ENCODE assay signal across 7 cellular contexts in genomic region chr6:4776967-4777925, GRCh38. TPM values are rescaled to one million over a fixed set of nuclear protein-coding genes. Genes with fewer than 3 reads are reported as not detected.
DNase-seq lines count a peak whose midpoint lies in the region; ATAC-seq, FAIRE-seq and TF ChIP-seq lines count a peak whose summit lies in the region.

No MANE protein-coding gene starts in this region.

- peaks cover 26 to 30% of the 10 kb centered on the region in 2 experiments for H3K27me3 ChIP-seq in endothelial cell of umbilical vein (ENCODE audit: control insufficient read depth in 2 of 2, insufficient read depth in 2 of 2, low read length in 2 of 2)

- dilution Hi-C loops in endothelial cell of umbilical vein (cut with MboI; ENCODE audit: extremely low pct_ligation_motif_present, low sequenced_read_pairs), result no loop called here

- H3K4me3 ChIP-seq in GM12864 (ENCODE audit: low read depth, low read length), result peak overlapping the region; percentile 52
- H3K4me3 ChIP-seq in endothelial cell of umbilical vein (replicated peaks in 1 of 3; ENCODE audit: insufficient read depth in 1 of 3, low read depth in 1 of 3, low read length in 3 of 3), result peak overlapping the region; percentile 51 to 90 (median 64)

- H3K27me3 Mint-ChIP-seq in natural killer cell treated with Interleukin-12 subunit alpha and Interleukin-12 subunit beta and Interleukin-15 and Interleukin-18, amount 100 ng/mL, for 72 hours, result peaks cover 6 to 11% of the 10 kb centered on the region in 2 donors

- FAIRE-seq in HTR-8/SVneo (lab: Jason Lieb, UNC), result peak; percentile 58
- peak; percentile 33 for FAIRE-seq in endothelial cell of umbilical vein (lab: Jason Lieb, UNC)
- no peak for FAIRE-seq in urothelium cell line (lab: Jason Lieb, UNC)

- intact Hi-C loops in endothelial cell of umbilical vein (cut with micrococcal nuclease), result loop anchor here (1.0 to 2.0 kb wide), 8 partner anchors 14 to 524 kb away; no protein-coding TSS in a partner anchor

- H3K4me3 Mint-ChIP-seq in natural killer cell treated with Interleukin-12 subunit alpha and Interleukin-12 subunit beta and Interleukin-15 and Interleukin-18, amount 100 ng/mL, for 72 hours, result peak overlapping the region; percentile 77

- TF ChIP-seq POLR2A in endothelial cell of umbilical vein (IDR thresholded peaks at IDR 0.05; ENCODE audit: low read depth, low read length), result no peak

- peaks cover 18% of the 10 kb centered on the region for H3K36me3 Mint-ChIP-seq in natural killer cell treated with Interleukin-12 subunit alpha and Interleukin-12 subunit beta and Interleukin-15 and Interleukin-18, amount 100 ng/mL, for 72 hours

- POLR2A ChIA-PET in endothelial cell of umbilical vein (lab: Charles Lee), result interaction anchor here (0.6 kb wide), 1 partner anchor 57 kb away, joined by 6 read pairs; no protein-coding TSS in a partner anchor

- H3K4me1 ChIP-seq in endothelial cell of umbilical vein (ENCODE audit: control insufficient read depth, extremely low read depth, insufficient read depth, low read length), result peaks cover 12% of the 10 kb centered on the region

- H3K9me1 ChIP-seq in endothelial cell of umbilical vein (replicated peaks; ENCODE audit: control insufficient read depth, extremely low read depth, insufficient read depth, low read length), result no peaks in the 10 kb centered on the region

- no peaks in the 10 kb centered on the region for H3K9me3 Mint-ChIP-seq in natural killer cell treated with Interleukin-12 subunit alpha and Interleukin-12 subunit beta and Interleukin-15 and Interleukin-18, amount 100 ng/mL, for 72 hours

- peaks cover 47% of the 10 kb centered on the region for H3K79me2 ChIP-seq in endothelial cell of umbilical vein (ENCODE audit: control insufficient read depth, insufficient read depth, low read length)

- H3K9ac ChIP-seq in endothelial cell of umbilical vein (replicated peaks; ENCODE audit: extremely low read depth, insufficient read depth, low read length), result peak overlapping the region; percentile 72

- no peak for ATAC-seq in natural killer cell treated with Interleukin-12 subunit alpha and Interleukin-12 subunit beta and Interleukin-15 and Interleukin-18, amount 100 ng/mL, for 72 hours
- ATAC-seq in HG02588 (IDR thresholded peaks at IDR 0.05; ENCODE audit: unreplicated experiment), result no peak

- TF ChIP-seq CTCF in GM12864 (IDR thresholded peaks at IDR 0.05; ENCODE audit: low read depth, low read length, missing control alignments) (no peak), endothelial cell of umbilical vein (IDR thresholded peaks at IDR 0.05; ENCODE audit: extremely low read depth in 1 of 2, insufficient read depth in 1 of 2, low read depth in 1 of 2, low read length in 2 of 2) (no peak)

- peak overlapping the region; percentile 96 for H3K4me2 ChIP-seq in endothelial cell of umbilical vein (ENCODE audit: insufficient read depth, low read length)

- H3K27ac ChIP-seq in endothelial cell of umbilical vein (ENCODE audit: insufficient read depth, low read depth, low read length), result no peak overlapping the region

- BruUV-seq in endothelial cell of umbilical vein (replicated peaks; lab: Mats Ljungman, UMichigan), result TSS peak; percentile 36

- no peak for DNase-seq in GM12864 (ENCODE audit: low read depth)
- no peak for DNase-seq in HTR-8/SVneo (ENCODE audit: insufficient read length, low spot score)
- peak; percentile 44 for DNase-seq in activated CD4-positive, CD25-positive, alpha-beta regulatory T cell treated with anti-CD3 and anti-CD28 coated beads, Interleukin-2, amount 50 U/mL, for 72 hours
- peak; percentile 48 for DNase-seq in endothelial cell of umbilical vein (ENCODE audit: low read depth, low spot score)
- DNase-seq in natural killer cell treated with Interleukin-12 subunit alpha and Interleukin-12 subunit beta and Interleukin-15 and Interleukin-18, amount 100 ng/mL, for 72 hours (ENCODE audit: low spot score), result peak; percentile 67
- peak; percentile 26 for DNase-seq in urothelium cell line (ENCODE audit: low spot score)

- H3K27ac Mint-ChIP-seq in natural killer cell treated with Interleukin-12 subunit alpha and Interleukin-12 subunit beta and Interleukin-15 and Interleukin-18, amount 100 ng/mL, for 72 hours, result peak overlapping the region; percentile 52 to 57

- no peak overlapping the region for H2AFZ ChIP-seq in endothelial cell of umbilical vein (ENCODE audit: low read depth, low read length)

- peaks cover 41 to 51% of the 10 kb centered on the region in 2 donors for H3K4me1 Mint-ChIP-seq in natural killer cell treated with Interleukin-12 subunit alpha and Interleukin-12 subunit beta and Interleukin-15 and Interleukin-18, amount 100 ng/mL, for 72 hours (ENCODE audit: low read depth in 2 of 2)

- no peaks in the 10 kb centered on the region for H3K36me3 ChIP-seq in endothelial cell of umbilical vein (ENCODE audit: control insufficient read depth in 2 of 2, extremely low read depth in 1 of 2, insufficient read depth in 2 of 2, low read length in 2 of 2)

- CTCF ChIA-PET in endothelial cell of umbilical vein (lab: Charles Lee), result interaction anchor here (0.6 to 3.2 kb wide), 7 partner anchors 9 to 463 kb away, joined by 3 to 26 read pairs (median 7); no protein-coding TSS in a partner anchor

- peaks cover 4% of the 10 kb centered on the region for H4K20me1 ChIP-seq in endothelial cell of umbilical vein (replicated peaks; ENCODE audit: control insufficient read depth, extremely low read depth, insufficient read depth, low read length)

- no peaks in the 10 kb centered on the region for H3K9me3 ChIP-seq in endothelial cell of umbilical vein (replicated peaks; ENCODE audit: control insufficient read depth, insufficient read depth, low read length)

TF ChIP-seq in endothelial cell of umbilical vein, 7 proteins besides CTCF, POLR2A, EP300 and RAD21:
- TF ChIP-seq GATA2 (IDR thresholded peaks at IDR 0.05; ENCODE audit: insufficient read depth, insufficient read length, low read depth, low read length) (no peak), POLR2AphosphoS5 (IDR thresholded peaks at IDR 0.05; ENCODE audit: insufficient read depth, low read depth, low read length) (no peak), EZH2 (IDR thresholded peaks at IDR 0.05; ENCODE audit: borderline replicate concordance, low read depth, low read length, severe bottlenecking) (no peak), MAX (IDR thresholded peaks at IDR 0.05; ENCODE audit: insufficient read depth, insufficient read length) (no peak), FOS (IDR thresholded peaks at IDR 0.05; ENCODE audit: borderline replicate concordance, insufficient read depth, low read length) (no peak), MYC (IDR thresholded peaks at IDR 0.05; ENCODE audit: low read depth, low read length) (no peak), JUN (IDR thresholded peaks at IDR 0.05; ENCODE audit: borderline replicate concordance, insufficient read depth, insufficient read length, low read depth) (no peak)

RNA-seq across cellular contexts. Expression of gene CDYL, which starts 1.0 kb away (rescaled TPM):
- 34.1 and 35.6 TPM in 2 replicates for total RNA-seq in endothelial cell of umbilical vein
- 7.5 and 10.2 TPM in 2 replicates for polyA plus RNA-seq in endothelial cell of umbilical vein
- polyA plus RNA-seq in endothelial cell of umbilical vein (2011; cell fraction: cytosol; rRNA removed), result 15.3 and 16.9 TPM in 2 replicates
- 34.9 and 42.1 TPM in 2 replicates for polyA plus RNA-seq in endothelial cell of umbilical vein (2011; cell fraction: nucleus; rRNA removed)
- 14.3 and 16.9 TPM in 2 replicates for polyA plus RNA-seq in endothelial cell of umbilical vein (2012)
- 20.6 and 23.5 TPM in 2 replicates for polyA minus RNA-seq in endothelial cell of umbilical vein
- 29.9 TPM for polyA minus RNA-seq in endothelial cell of umbilical vein (2011; cell fraction: cytosol; rRNA and poly(A)+ RNA removed)
- polyA minus RNA-seq in endothelial cell of umbilical vein (2011; cell fraction: nucleus; rRNA and poly(A)+ RNA removed), result 33.1 and 43.9 TPM in 2 replicates
- 10 to 100 TPM; 52.5 to 58.7 TPM for total RNA-seq in natural killer cell treated with Interleukin-12 subunit alpha and Interleukin-12 subunit beta and Interleukin-15 and Interleukin-18, amount 100 ng/mL, for 72 hours

Comparison
In these comparisons a context has a peak if more than half of its experiments do, and no peak if none do; other contexts are left out.
1. DNase-seq: peak in activated CD4-positive, CD25-positive, alpha-beta regulatory T cell treated with anti-CD3 and anti-CD28 coated beads, Interleukin-2, amount 50 U/mL, for 72 hours (single experiment), endothelial cell of umbilical vein (single experiment), natural killer cell treated with Interleukin-12 subunit alpha and Interleukin-12 subunit beta and Interleukin-15 and Interleukin-18, amount 100 ng/mL, for 72 hours (single experiment) and urothelium cell line (single experiment); none in GM12864 (single experiment) and HTR-8/SVneo (single experiment).